8 cellular contexts compared by ENCODE assay signal in genomic region chr6:137873273-137873762, GRCh38. TPM values are rescaled to one million over a fixed set of nuclear protein-coding genes. Genes with fewer than 3 reads are reported as not detected.
DNase-seq lines count a peak whose midpoint lies in the region; ATAC-seq lines count a peak whose summit lies in the region.

No MANE protein-coding gene starts in this region.

- DNase-seq in ACHN, result peak; percentile 74
- peak; percentile 81 for DNase-seq in LHCN-M2 (ENCODE audit: low read depth)
- DNase-seq in activated CD8-positive, alpha-beta memory T cell treated with anti-CD3 and anti-CD28 coated beads, Interleukin-2, amount 50 U/mL, for 48 hours, result peak; percentile 81
- DNase-seq in globus pallidus (ENCODE audit: low spot score), result peak; percentile 18
- DNase-seq in stimulated activated CD4-positive, alpha-beta T cell treated with anti-CD3 and anti-CD28 coated beads, Interleukin-1b, Interleukin-23, amount 100 ng/mL, for 24 hours (ENCODE audit: low read depth in 4 of 4, low spot score in 1 of 4), result peak; percentile 64 to 84 (median 69)
- DNase-seq in NCI-H446 (lab: John Stamatoyannopoulos, UW), result no peak

- ATAC-seq in GM19397 (IDR thresholded peaks at IDR 0.05; ENCODE audit: unreplicated experiment), result peak; percentile 40
- no peak for ATAC-seq in HG03521 (IDR thresholded peaks at IDR 0.05; ENCODE audit: unreplicated experiment)

- in situ Hi-C loops in ACHN (cut with HindIII; ENCODE audit: low pct_ligation_motif_present, low pct_unique_long_range_greater_than_20kb, low sequenced_read_pairs), result no loop called here

RNA-seq across cellular contexts. Expression of gene TNFAIP3, which starts 6.3 kb away (rescaled TPM):
- total RNA-seq in LHCN-M2 (2014; rRNA removed), result 2.4 TPM in 2 replicates
- 5.6 TPM for polyA plus RNA-seq in LHCN-M2 (2012)

Comparison
In these comparisons a context has a peak if more than half of its experiments do, and no peak if none do; other contexts are left out.
1. DNase-seq: peak in ACHN (single experiment), LHCN-M2 (single experiment), activated CD8-positive, alpha-beta memory T cell treated with anti-CD3 and anti-CD28 coated beads, Interleukin-2, amount 50 U/mL, for 48 hours (single experiment), globus pallidus (single experiment) and stimulated activated CD4-positive, alpha-beta T cell treated with anti-CD3 and anti-CD28 coated beads, Interleukin-1b, Interleukin-23, amount 100 ng/mL, for 24 hours (4 of 4); none in NCI-H446 (0 of 2).